Comparison of ENCODE assay signal across 1 cellular context in the genomic region with DNA sequence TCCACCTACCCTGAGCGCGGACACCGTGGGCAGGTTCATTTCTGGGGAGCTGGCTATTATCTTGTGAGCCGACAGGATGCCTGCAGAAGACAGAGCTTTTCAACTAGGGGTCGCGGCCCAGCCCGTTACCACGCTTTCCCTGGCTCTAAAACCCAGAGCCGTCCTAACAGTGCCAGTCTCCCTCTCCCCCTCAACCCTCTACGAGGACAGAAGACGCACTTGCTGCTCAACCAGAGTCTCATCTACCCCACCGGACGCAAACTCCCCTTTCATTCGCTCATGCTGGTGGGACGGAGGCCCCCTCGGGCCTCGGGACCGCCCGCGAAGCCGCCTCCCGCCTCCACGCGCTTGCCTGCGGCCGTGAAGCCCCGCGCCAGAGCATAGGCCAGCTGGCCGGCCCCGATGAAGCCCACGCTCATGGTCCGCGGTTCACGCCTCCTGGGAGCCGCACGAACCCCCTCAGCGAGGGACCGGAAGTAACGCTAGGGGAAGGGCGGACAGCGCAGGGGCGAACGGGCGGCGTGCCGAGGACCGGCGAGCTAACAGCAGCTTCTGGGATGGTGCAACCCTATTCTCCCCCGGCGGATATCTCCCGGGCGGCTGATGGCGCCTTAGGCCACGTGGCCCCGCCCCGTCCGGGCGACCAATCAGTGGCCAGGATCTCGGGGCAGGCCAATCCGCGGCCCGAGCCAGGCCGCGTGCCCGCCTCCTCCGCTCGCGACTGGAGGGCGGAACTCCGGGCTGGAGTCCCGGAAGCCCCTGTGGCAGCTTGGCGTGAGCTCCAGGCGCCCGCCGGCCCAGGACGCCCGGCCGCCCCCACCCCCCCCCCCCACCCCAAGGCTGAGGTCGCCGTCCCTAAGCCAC.
TF ChIP-seq lines count a peak whose summit lies in the region.

A gene (minus strand): TSS at position 559 of the 864 bp plus-strand sequence. CDS start 140 bp downstream, at position 419.

TF ChIP-seq in K562, 482 proteins besides CTCF, POLR2A, EP300 and RAD21 (continued from another document and continues in another):
- TF ChIP-seq, protein P1, sequence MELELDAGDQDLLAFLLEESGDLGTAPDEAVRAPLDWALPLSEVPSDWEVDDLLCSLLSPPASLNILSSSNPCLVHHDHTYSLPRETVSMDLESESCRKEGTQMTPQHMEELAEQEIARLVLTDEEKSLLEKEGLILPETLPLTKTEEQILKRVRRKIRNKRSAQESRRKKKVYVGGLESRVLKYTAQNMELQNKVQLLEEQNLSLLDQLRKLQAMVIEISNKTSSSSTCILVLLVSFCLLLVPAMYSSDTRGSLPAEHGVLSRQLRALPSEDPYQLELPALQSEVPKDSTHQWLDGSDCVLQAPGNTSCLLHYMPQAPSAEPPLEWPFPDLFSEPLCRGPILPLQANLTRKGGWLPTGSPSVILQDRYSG (tag; conservative IDR thresholded peaks at IDR 0.05; ENCODE audit: low read depth): peak; percentile 74; the same call in 1 of the 2 replicates
- TF ChIP-seq HNRNPK (IDR thresholded peaks at IDR 0.05; ENCODE audit: low read depth, low read length, poor library complexity, severe bottlenecking) (peak; percentile 94), STAT5A (IDR thresholded peaks at IDR 0.05; ENCODE audit: borderline replicate concordance, low read length) (no peak), ZNF197 (CRISPR knock-in tag; IDR thresholded peaks at IDR 0.05; ENCODE audit: low read depth) (no peak), KLF10 (CRISPR knock-in tag; IDR thresholded peaks at IDR 0.05) (no peak), TEAD2 (tag; IDR thresholded peaks at IDR 0.05) (no peak), TRIM28 (IDR thresholded peaks at IDR 0.05) (peak; percentile 17; the same call in 1 of the 2 replicates), SAP30 (IDR thresholded peaks at IDR 0.05; ENCODE audit: borderline replicate concordance, insufficient read depth, low read depth, low read length, poor library complexity, severe bottlenecking) (peak; percentile 81), ZC3H11A (IDR thresholded peaks at IDR 0.05; ENCODE audit: low read depth, low read length) (no peak), ZNF699 (CRISPR knock-in tag; IDR thresholded peaks at IDR 0.05; ENCODE audit: insufficient replicate concordance) (no peak), NR2C1 (IDR thresholded peaks at IDR 0.05) (no peak), NR2C1 (tag; IDR thresholded peaks at IDR 0.05) (no peak), HOXB6 (CRISPR knock-in tag; IDR thresholded peaks at IDR 0.05; ENCODE audit: borderline replicate concordance) (no peak), PRPF4 (IDR thresholded peaks at IDR 0.05; ENCODE audit: insufficient read depth, low read depth, low read length, poor library complexity, severe bottlenecking) (no peak), ZNF274 (IDR thresholded peaks at IDR 0.05; ENCODE audit: borderline replicate concordance, low read depth, low read length) (no peak), U2AF1 (optimal IDR thresholded peaks at IDR 0.05; ENCODE audit: low read depth, low read length) (no peak), ARHGAP35 (IDR thresholded peaks at IDR 0.05; ENCODE audit: partially characterized antibody) (no peak), BRF1 (IDR thresholded peaks at IDR 0.05; ENCODE audit: borderline replicate concordance, extremely low read depth, insufficient read length) (no peak), C11orf30 (IDR thresholded peaks at IDR 0.05; ENCODE audit: low read depth) (peak; percentile 73), HDAC6 (IDR thresholded peaks at IDR 0.05; ENCODE audit: low read depth, low read length) (no peak), ESRRA (IDR thresholded peaks at IDR 0.05; ENCODE audit: borderline replicate concordance, low read depth) (peak; percentile 57; the same call in 1 of the 2 replicates), ZBTB1 (CRISPR knock-in tag; IDR thresholded peaks at IDR 0.05; ENCODE audit: borderline replicate concordance, low read depth) (no peak), ARNT (IDR thresholded peaks at IDR 0.05) (no peak), CXXC5 (CRISPR knock-in tag; IDR thresholded peaks at IDR 0.05) (peak; percentile 94), ZNF79 (CRISPR knock-in tag; IDR thresholded peaks at IDR 0.05; ENCODE audit: low read depth) (no peak), RBFOX2 (IDR thresholded peaks at IDR 0.05; ENCODE audit: low read depth, low read length) (peak; percentile 99), ZNF224 (CRISPR knock-in tag; IDR thresholded peaks at IDR 0.05) (no peak), NFXL1 (CRISPR knock-in tag; IDR thresholded peaks at IDR 0.05) (no peak), ZNF583 (CRISPR knock-in tag; IDR thresholded peaks at IDR 0.05) (peak; percentile 65), HMGN3 (IDR thresholded peaks at IDR 0.05; ENCODE audit: borderline replicate concordance, extremely low read depth, insufficient read length, low read depth, low read length) (peak; percentile 88), MAZ (CRISPR knock-in tag; conservative IDR thresholded peaks at IDR 0.05 in 1 of 2, IDR thresholded peaks at IDR 0.05 in 1 of 2) (peak; percentile 72 to 79), POU5F1 (IDR thresholded peaks at IDR 0.05; ENCODE audit: borderline replicate concordance, low read depth, low read length, partially characterized antibody) (no peak), ERF (CRISPR knock-in tag; IDR thresholded peaks at IDR 0.05) (peak; percentile 69), MYC (IDR thresholded peaks at IDR 0.05; ENCODE audit: low read depth, low read length) (peak; percentile 96), MYC (CRISPR knock-in tag; IDR thresholded peaks at IDR 0.05; ENCODE audit: borderline replicate concordance, low read depth) (peak; percentile 87; the same call in 1 of the 2 replicates)
- TF ChIP-seq, protein P2, sequence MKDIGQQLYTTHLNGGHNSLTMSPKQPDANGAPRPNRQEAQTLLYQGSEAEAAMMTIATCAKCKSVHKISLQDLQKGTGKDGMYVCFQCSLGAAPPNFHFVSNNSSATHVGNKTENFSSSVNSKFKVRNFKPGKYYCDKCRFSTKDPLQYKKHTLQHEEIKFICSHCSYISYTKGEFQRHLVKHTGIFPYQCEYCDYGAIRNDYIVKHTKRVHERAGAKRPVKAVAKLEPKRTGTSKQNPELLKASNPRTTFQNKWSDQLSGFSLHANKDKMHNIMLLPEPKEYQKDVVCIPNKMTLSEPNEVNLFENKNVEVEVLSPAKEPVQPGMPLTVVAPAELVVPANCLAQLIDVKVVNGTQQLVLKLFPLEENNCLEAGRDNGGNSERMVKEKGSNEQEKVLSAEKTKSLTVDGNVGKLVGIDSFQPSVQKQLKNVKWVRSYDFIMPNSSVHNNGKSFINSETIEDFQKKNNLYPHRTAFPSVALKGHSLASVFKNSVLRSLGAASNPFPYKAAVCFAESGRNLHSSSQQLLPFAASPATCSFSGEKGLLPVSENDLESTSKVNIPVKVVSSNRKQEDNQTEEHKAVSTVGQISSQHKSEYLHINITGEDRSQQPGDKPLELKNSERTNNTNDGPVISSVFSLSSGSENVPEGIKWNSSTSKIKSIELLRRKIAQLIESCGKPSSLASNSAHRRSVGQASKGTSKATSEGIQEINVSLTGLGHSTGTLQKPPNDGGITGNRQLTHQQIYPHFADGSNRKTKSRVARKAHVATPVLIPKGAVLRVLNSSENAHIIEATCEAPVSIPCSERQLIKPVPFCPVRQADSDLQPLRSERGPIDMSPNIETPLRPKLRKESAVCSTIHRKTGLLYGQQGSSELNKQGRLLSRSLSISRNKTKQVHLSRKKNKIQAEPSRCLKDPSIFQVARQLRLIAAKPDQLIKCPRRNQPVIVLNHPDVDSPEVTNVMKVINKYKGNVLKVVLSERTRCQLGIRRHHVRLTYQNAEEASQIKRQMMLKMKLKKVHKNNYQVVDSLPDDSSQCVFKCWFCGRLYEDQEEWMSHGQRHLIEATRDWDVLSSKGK (CRISPR knock-in tag; IDR thresholded peaks at IDR 0.05): no peak
- TF ChIP-seq, protein P3, sequence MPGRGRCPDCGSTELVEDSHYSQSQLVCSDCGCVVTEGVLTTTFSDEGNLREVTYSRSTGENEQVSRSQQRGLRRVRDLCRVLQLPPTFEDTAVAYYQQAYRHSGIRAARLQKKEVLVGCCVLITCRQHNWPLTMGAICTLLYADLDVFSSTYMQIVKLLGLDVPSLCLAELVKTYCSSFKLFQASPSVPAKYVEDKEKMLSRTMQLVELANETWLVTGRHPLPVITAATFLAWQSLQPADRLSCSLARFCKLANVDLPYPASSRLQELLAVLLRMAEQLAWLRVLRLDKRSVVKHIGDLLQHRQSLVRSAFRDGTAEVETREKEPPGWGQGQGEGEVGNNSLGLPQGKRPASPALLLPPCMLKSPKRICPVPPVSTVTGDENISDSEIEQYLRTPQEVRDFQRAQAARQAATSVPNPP (IDR thresholded peaks at IDR 0.05; ENCODE audit: borderline replicate concordance, insufficient read depth, insufficient read length): no peak
- TF ChIP-seq, protein P4, sequence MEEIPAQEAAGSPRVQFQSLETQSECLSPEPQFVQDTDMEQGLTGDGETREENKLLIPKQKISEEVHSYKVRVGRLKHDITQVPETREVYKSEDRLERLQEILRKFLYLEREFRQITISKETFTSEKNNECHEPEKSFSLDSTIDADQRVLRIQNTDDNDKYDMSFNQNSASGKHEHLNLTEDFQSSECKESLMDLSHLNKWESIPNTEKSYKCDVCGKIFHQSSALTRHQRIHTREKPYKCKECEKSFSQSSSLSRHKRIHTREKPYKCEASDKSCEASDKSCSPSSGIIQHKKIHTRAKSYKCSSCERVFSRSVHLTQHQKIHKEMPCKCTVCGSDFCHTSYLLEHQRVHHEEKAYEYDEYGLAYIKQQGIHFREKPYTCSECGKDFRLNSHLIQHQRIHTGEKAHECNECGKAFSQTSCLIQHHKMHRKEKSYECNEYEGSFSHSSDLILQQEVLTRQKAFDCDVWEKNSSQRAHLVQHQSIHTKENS (CRISPR knock-in tag; IDR thresholded peaks at IDR 0.05): no peak
- TF ChIP-seq, protein P5, sequence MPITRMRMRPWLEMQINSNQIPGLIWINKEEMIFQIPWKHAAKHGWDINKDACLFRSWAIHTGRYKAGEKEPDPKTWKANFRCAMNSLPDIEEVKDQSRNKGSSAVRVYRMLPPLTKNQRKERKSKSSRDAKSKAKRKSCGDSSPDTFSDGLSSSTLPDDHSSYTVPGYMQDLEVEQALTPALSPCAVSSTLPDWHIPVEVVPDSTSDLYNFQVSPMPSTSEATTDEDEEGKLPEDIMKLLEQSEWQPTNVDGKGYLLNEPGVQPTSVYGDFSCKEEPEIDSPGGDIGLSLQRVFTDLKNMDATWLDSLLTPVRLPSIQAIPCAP (CRISPR knock-in tag; IDR thresholded peaks at IDR 0.05; ENCODE audit: borderline replicate concordance): no peak
- TF ChIP-seq, protein P6, sequence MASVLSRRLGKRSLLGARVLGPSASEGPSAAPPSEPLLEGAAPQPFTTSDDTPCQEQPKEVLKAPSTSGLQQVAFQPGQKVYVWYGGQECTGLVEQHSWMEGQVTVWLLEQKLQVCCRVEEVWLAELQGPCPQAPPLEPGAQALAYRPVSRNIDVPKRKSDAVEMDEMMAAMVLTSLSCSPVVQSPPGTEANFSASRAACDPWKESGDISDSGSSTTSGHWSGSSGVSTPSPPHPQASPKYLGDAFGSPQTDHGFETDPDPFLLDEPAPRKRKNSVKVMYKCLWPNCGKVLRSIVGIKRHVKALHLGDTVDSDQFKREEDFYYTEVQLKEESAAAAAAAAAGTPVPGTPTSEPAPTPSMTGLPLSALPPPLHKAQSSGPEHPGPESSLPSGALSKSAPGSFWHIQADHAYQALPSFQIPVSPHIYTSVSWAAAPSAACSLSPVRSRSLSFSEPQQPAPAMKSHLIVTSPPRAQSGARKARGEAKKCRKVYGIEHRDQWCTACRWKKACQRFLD (CRISPR knock-in tag; IDR thresholded peaks at IDR 0.05): peak; percentile 68
- TF ChIP-seq, protein P7, sequence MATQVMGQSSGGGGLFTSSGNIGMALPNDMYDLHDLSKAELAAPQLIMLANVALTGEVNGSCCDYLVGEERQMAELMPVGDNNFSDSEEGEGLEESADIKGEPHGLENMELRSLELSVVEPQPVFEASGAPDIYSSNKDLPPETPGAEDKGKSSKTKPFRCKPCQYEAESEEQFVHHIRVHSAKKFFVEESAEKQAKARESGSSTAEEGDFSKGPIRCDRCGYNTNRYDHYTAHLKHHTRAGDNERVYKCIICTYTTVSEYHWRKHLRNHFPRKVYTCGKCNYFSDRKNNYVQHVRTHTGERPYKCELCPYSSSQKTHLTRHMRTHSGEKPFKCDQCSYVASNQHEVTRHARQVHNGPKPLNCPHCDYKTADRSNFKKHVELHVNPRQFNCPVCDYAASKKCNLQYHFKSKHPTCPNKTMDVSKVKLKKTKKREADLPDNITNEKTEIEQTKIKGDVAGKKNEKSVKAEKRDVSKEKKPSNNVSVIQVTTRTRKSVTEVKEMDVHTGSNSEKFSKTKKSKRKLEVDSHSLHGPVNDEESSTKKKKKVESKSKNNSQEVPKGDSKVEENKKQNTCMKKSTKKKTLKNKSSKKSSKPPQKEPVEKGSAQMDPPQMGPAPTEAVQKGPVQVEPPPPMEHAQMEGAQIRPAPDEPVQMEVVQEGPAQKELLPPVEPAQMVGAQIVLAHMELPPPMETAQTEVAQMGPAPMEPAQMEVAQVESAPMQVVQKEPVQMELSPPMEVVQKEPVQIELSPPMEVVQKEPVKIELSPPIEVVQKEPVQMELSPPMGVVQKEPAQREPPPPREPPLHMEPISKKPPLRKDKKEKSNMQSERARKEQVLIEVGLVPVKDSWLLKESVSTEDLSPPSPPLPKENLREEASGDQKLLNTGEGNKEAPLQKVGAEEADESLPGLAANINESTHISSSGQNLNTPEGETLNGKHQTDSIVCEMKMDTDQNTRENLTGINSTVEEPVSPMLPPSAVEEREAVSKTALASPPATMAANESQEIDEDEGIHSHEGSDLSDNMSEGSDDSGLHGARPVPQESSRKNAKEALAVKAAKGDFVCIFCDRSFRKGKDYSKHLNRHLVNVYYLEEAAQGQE (CRISPR knock-in tag; IDR thresholded peaks at IDR 0.05; ENCODE audit: low read depth): peak; percentile 74; the same call in 1 of the 2 replicates
- TF ChIP-seq, protein P8, sequence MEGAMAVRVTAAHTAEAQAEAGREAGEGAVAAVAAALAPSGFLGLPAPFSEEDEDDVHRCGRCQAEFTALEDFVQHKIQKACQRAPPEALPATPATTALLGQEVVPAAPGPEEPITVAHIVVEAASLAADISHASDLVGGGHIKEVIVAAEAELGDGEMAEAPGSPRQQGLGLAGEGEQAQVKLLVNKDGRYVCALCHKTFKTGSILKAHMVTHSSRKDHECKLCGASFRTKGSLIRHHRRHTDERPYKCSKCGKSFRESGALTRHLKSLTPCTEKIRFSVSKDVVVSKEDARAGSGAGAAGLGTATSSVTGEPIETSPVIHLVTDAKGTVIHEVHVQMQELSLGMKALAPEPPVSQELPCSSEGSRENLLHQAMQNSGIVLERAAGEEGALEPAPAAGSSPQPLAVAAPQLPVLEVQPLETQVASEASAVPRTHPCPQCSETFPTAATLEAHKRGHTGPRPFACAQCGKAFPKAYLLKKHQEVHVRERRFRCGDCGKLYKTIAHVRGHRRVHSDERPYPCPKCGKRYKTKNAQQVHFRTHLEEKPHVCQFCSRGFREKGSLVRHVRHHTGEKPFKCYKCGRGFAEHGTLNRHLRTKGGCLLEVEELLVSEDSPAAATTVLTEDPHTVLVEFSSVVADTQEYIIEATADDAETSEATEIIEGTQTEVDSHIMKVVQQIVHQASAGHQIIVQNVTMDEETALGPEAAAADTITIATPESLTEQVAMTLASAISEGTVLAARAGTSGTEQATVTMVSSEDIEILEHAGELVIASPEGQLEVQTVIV (CRISPR knock-in tag; IDR thresholded peaks at IDR 0.05; ENCODE audit: borderline replicate concordance): no peak
- TF ChIP-seq, protein P9, sequence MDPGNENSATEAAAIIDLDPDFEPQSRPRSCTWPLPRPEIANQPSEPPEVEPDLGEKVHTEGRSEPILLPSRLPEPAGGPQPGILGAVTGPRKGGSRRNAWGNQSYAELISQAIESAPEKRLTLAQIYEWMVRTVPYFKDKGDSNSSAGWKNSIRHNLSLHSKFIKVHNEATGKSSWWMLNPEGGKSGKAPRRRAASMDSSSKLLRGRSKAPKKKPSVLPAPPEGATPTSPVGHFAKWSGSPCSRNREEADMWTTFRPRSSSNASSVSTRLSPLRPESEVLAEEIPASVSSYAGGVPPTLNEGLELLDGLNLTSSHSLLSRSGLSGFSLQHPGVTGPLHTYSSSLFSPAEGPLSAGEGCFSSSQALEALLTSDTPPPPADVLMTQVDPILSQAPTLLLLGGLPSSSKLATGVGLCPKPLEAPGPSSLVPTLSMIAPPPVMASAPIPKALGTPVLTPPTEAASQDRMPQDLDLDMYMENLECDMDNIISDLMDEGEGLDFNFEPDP (CRISPR knock-in tag; IDR thresholded peaks at IDR 0.05): no peak
